In the genomic region with DNA sequence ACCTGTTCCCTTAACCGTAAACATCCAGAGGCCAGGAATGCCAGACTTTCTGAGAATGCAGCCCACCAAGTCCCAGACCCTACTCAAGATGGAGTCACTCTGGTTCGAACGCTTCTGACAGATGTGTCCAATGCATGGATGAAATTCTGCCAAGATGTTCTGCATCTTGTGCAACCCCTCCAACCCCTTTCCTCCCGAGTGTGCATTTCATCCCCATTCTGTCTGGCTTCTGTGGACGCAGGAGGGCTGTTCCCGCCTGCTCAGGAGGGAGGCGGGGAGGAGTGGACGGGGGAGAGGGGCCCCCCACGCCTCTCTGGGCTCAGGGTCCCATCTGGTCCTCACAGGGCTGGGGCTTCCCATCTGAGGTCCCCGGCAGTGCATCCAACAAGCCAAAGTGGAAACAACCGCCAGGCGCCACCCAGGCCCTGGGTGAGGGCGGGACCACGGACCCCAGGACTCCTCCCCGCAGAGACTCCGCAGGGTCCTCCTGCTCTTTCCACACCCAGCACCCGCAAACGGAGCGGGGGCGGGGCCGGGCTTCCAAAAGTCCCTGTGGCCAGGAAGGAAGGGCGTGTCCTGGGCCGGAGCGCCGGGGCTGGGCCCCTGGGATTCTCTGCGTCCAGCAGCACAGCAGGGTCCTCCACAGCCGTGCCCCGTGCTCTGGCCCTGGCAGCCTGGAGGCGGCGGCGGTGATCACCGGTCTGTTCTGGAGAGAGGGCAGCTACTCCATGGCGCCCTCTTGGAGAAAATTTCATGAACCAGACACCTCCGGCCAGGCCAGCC, we compare ENCODE assay signal across 8 cellular contexts. TPM values are rescaled to one million over a fixed set of nuclear protein-coding genes. Genes with fewer than 3 reads are reported as not detected.
DNase-seq lines count a peak whose midpoint lies in the region; ATAC-seq lines count a peak whose summit lies in the region.

No MANE protein-coding gene starts in this region.

- H3K9me3 ChIP-seq in HUES64 (ENCODE audit: insufficient read depth, low read depth, low read length) = no peaks in the 10 kb centered on the region
- H3K9me3 ChIP-seq in T-helper 17 cell (ENCODE audit: control insufficient read depth, low read length, poor library complexity, severe bottlenecking) = no peaks in the 10 kb centered on the region

- no peaks in the 10 kb centered on the region for H3K27me3 ChIP-seq in HUES64 (ENCODE audit: insufficient read depth, low read length)

- DNase-seq in DMS53 (lab: John Stamatoyannopoulos, UW) = peak; percentile 17
- DNase-seq in DMS53 treated with DMSO at 0.1 percent for 48 hours (lab: John Stamatoyannopoulos, UW; ENCODE audit: unreplicated experiment) = no peak
- DNase-seq in T-helper 17 cell = peak; percentile 24 to 39 (median 33)
- peak; percentile 75 to 80 for DNase-seq in T47D (ENCODE audit: low read depth in 1 of 2, low spot score in 1 of 2)
- peak; percentile 37 to 58 (median 55) for DNase-seq in immature natural killer cell
- DNase-seq in stimulated activated CD4-positive, alpha-beta T cell treated with anti-CD3 and anti-CD28 coated beads, Interleukin-15, amount 100 ng/mL, for 48 hours (ENCODE audit: low read depth in 2 of 2) = peak; percentile 33 to 49

- in situ Hi-C loops in T47D (cut with HindIII; ENCODE audit: low pct_unique_long_range_greater_than_20kb, low sequenced_read_pairs) = no loop called here

- H3K36me3 ChIP-seq in HUES64 (ENCODE audit: insufficient read depth, low read length) = peaks cover 21% of the 10 kb centered on the region

- H3K27ac Mint-ChIP-seq in T-helper 17 cell (peak overlapping the region; percentile 27), immature natural killer cell (peak overlapping the region in 2 of 6 donors; percentile 57 to 59)

- peak overlapping the region; percentile 37 for H3K4me3 ChIP-seq in HUES64 (ENCODE audit: low read length)

- no peaks in the 10 kb centered on the region for H3K36me3 Mint-ChIP-seq in T-helper 17 cell (ENCODE audit: low read depth)
- peaks cover 0 to 10% (median 0%) of the 10 kb centered on the region in 3 donors for H3K36me3 Mint-ChIP-seq in immature natural killer cell

- no peak overlapping the region for H3K9ac ChIP-seq in HUES64 (ENCODE audit: low read depth, low read length)

- peaks cover 7% of the 10 kb centered on the region for H3K27me3 Mint-ChIP-seq in T-helper 17 cell
- peaks cover 3 to 7% (median 6%) of the 10 kb centered on the region in 3 donors for H3K27me3 Mint-ChIP-seq in immature natural killer cell (ENCODE audit: low read depth in 3 of 3)

- H3K4me1 ChIP-seq in HUES64 (ENCODE audit: insufficient read depth, low read length) = peaks cover 6% of the 10 kb centered on the region

- ATAC-seq in T-helper 17 cell = peak; percentile 80
- no peak for ATAC-seq in GM19035 (IDR thresholded peaks at IDR 0.05; ENCODE audit: unreplicated experiment)

- no peaks in the 10 kb centered on the region for H3K9me3 Mint-ChIP-seq in immature natural killer cell

- WGBS in HUES64 = 25% methylated on average over 34 of the region's 34 CpGs

- H3K4me3 Mint-ChIP-seq in T-helper 17 cell (peak overlapping the region; percentile 70), immature natural killer cell (peak overlapping the region; percentile 18 to 66 (median 44))

- H3K27ac ChIP-seq in HUES64 (ENCODE audit: low read depth, low read length) = no peak overlapping the region

- H3K4me1 Mint-ChIP-seq in T-helper 17 cell (peaks cover 8% of the 10 kb centered on the region), immature natural killer cell (peaks cover 9 to 20% of the 10 kb centered on the region in 2 donors)

RNA-seq across cellular contexts. Expression of gene SUMO3, which starts 27.7 kb away (rescaled TPM):
- polyA plus RNA-seq in HUES64 (2013, experiment 1 of 2) = 109 TPM
- polyA plus RNA-seq in HUES64 (2013, experiment 2 of 2) = 117 TPM
- 10 to 100 TPM; 62.1 to 73.4 TPM for total RNA-seq in T-helper 17 cell
- 10 to 100 TPM; 85.2 to 95.7 (median 87.4) TPM for polyA plus RNA-seq in immature natural killer cell

RNA-seq across cellular contexts. Expression of gene PTTG1IP, which starts 27.9 kb away (rescaled TPM):
- polyA plus RNA-seq in HUES64 (2013, experiment 1 of 2) = 126 TPM
- polyA plus RNA-seq in HUES64 (2013, experiment 2 of 2) = 128 TPM
- 100 to 1,000 TPM in 1 of 2 donors, 10 to 100 TPM in 1; 98.4 to 123 TPM for total RNA-seq in T-helper 17 cell
- polyA plus RNA-seq in immature natural killer cell = 100 to 1,000 TPM in 1 of 3 donors, 10 to 100 TPM in 2; 67.7 to 103 (median 92.9) TPM

RNA-seq across cellular contexts. Expression of gene UBE2G2, which starts 44.0 kb away (rescaled TPM):
- polyA plus RNA-seq in HUES64 (2013, experiment 1 of 2) = 55.1 TPM
- 53.4 TPM for polyA plus RNA-seq in HUES64 (2013, experiment 2 of 2)
- total RNA-seq in T-helper 17 cell = 100 to 1,000 TPM; 124 TPM
- 10 to 100 TPM; 43.6 to 62.9 (median 56.2) TPM for polyA plus RNA-seq in immature natural killer cell
